In genomic region chr17:74253036-74253435, GRCh38 we compare ENCODE assay signal across 31 cellular contexts. TPM values are rescaled to one million over a fixed set of nuclear protein-coding genes. Genes with fewer than 3 reads are reported as not detected.
"Had no signal": no experiment of that assay in that cellular context is flagged by ENCODE, and none has a peak within 500 bp of the region (broad histone marks: within the 10 kb centered on the region; RNA-seq: fewer than 3 reads in every experiment).

No MANE protein-coding gene starts in this region.

- H3K27ac Mint-ChIP-seq: activated CD4-positive, alpha-beta memory T cell treated with anti-CD3 and anti-CD28 coated beads for 36 hours; activated CD4-positive, alpha-beta T cell treated with anti-CD3 and anti-CD28 coated beads for 36 hours; activated CD4-positive, alpha-beta T cell treated with anti-CD3 and anti-CD28 coated beads, Interleukin-2, amount 10 ng/mL, durations not matched to agents 24 days and 14 days; activated CD8-positive, alpha-beta T cell treated with anti-CD3 and anti-CD28 coated beads, Interleukin-2, amount 10 ng/mL, durations not matched to agents 7 days and 5 days; activated naive CD4-positive, alpha-beta T cell treated with anti-CD3 and anti-CD28 coated beads, Interleukin-2, amount 10 ng/mL, durations not matched to agents 7 days and 5 days; activated naive CD8-positive, alpha-beta T cell treated with anti-CD3 and anti-CD28 coated beads, Interleukin-2, amount 10 ng/mL, durations not matched to agents 7 days and 5 days; activated T-helper 1 cell treated with anti-CD3 and anti-CD28 coated beads, Interleukin-12 subunit alpha, Interleukin-12 subunit beta, Interleukin-2, Interleukin-4 antibody, amounts not matched to agents 30 ng/mL and 10 ng/mL and 1 ng/mL, durations not matched to agents 14 hours and 24 hours and 36 hours; dendritic cell treated with granulocyte-macrophage colony-stimulating factor and Interleukin-4, amounts not matched to agents 40 ng/mL and 50 ng/mL, for 4 days had no signal

- H3K4me1 ChIP-seq: foreskin keratinocyte, gastrocnemius medialis had no signal

- H3K27me3 Mint-ChIP-seq: activated CD4-positive, alpha-beta memory T cell treated with anti-CD3 and anti-CD28 coated beads for 36 hours; activated CD4-positive, alpha-beta T cell treated with anti-CD3 and anti-CD28 coated beads for 36 hours; activated CD4-positive, alpha-beta T cell treated with anti-CD3 and anti-CD28 coated beads, Interleukin-2, amount 10 ng/mL, durations not matched to agents 24 days and 14 days; activated CD8-positive, alpha-beta memory T cell treated with anti-CD3 and anti-CD28 coated beads, Interleukin-2, amount 10 ng/mL, durations not matched to agents 7 days and 5 days; activated naive CD8-positive, alpha-beta T cell treated with anti-CD3 and anti-CD28 coated beads, Interleukin-2, amount 10 ng/mL, durations not matched to agents 7 days and 5 days; central memory CD8-positive, alpha-beta T cell; dendritic cell treated with granulocyte-macrophage colony-stimulating factor and Interleukin-4, amounts not matched to agents 40 ng/mL and 50 ng/mL, for 4 days; effector memory CD8-positive, alpha-beta T cell had no signal

- H3K4me1 Mint-ChIP-seq: activated CD4-positive, alpha-beta T cell treated with anti-CD3 and anti-CD28 coated beads for 36 hours; activated CD4-positive, alpha-beta T cell treated with anti-CD3 and anti-CD28 coated beads, Interleukin-2, amount 10 ng/mL, durations not matched to agents 24 days and 14 days; activated naive CD4-positive, alpha-beta T cell treated with anti-CD3 and anti-CD28 coated beads, Interleukin-2, amount 10 ng/mL, durations not matched to agents 7 days and 5 days had no signal

- H3K36me3 Mint-ChIP-seq: activated CD8-positive, alpha-beta memory T cell treated with anti-CD3 and anti-CD28 coated beads, Interleukin-2, amount 10 ng/mL, durations not matched to agents 7 days and 5 days; activated naive CD4-positive, alpha-beta T cell treated with anti-CD3 and anti-CD28 coated beads, Interleukin-2, amount 10 ng/mL, durations not matched to agents 7 days and 5 days; activated naive CD4-positive, alpha-beta T cell treated with anti-CD3 and anti-CD28 coated beads, Interleukin-2, amount 50 U/mL, for 72 hours; activated naive CD8-positive, alpha-beta T cell treated with anti-CD3 and anti-CD28 coated beads, Interleukin-2, amount 10 ng/mL, durations not matched to agents 7 days and 5 days had no signal

- DNase-seq: activated CD4-positive, alpha-beta memory T cell treated with anti-CD3 and anti-CD28 coated beads for 36 hours; activated CD4-positive, alpha-beta T cell treated with anti-CD3 and anti-CD28 coated beads for 36 hours; activated CD4-positive, alpha-beta T cell treated with anti-CD3 and anti-CD28 coated beads, Interleukin-2, amount 10 ng/mL, durations not matched to agents 24 days and 14 days; activated CD4-positive, CD25-positive, alpha-beta regulatory T cell; activated CD4-positive, CD25-positive, alpha-beta regulatory T cell treated with anti-CD3 and anti-CD28 coated beads, Interleukin-2, amount 50 U/mL, for 72 hours; activated CD8-positive, alpha-beta memory T cell treated with anti-CD3 and anti-CD28 coated beads, Interleukin-2, amount 10 ng/mL, durations not matched to agents 7 days and 5 days; activated CD8-positive, alpha-beta memory T cell treated with anti-CD3 and anti-CD28 coated beads, Interleukin-2, amount 50 U/mL, for 4 hours; activated CD8-positive, alpha-beta T cell treated with anti-CD3 and anti-CD28 coated beads, Interleukin-2, amount 10 ng/mL, durations not matched to agents 7 days and 5 days; activated gamma-delta T cell; activated naive CD4-positive, alpha-beta T cell; activated naive CD4-positive, alpha-beta T cell treated with anti-CD3 and anti-CD28 coated beads, Interleukin-2, amount 10 ng/mL, durations not matched to agents 7 days and 5 days; activated naive CD8-positive, alpha-beta T cell treated with anti-CD3 and anti-CD28 coated beads, Interleukin-2, amount 10 ng/mL, durations not matched to agents 7 days and 5 days; activated T-cell treated with anti-CD3 and anti-CD28 coated beads, Interleukin-2, amount 50 U/mL, for 1 hour; activated T-cell treated with anti-CD3 and anti-CD28 coated beads, Interleukin-2, amount 50 U/mL, for 48 hours; amniotic stem cell; anterior cingulate cortex; brain microvascular endothelial cell; effector CD4-positive, alpha-beta T cell; effector memory CD8-positive, alpha-beta T cell; foreskin keratinocyte; gastrocnemius medialis; T-helper 2 cell had no signal

- H3K9me3 Mint-ChIP-seq: activated CD4-positive, alpha-beta memory T cell treated with anti-CD3 and anti-CD28 coated beads for 36 hours; activated CD4-positive, alpha-beta T cell treated with anti-CD3 and anti-CD28 coated beads, Interleukin-2, amount 10 ng/mL, durations not matched to agents 24 days and 14 days; activated naive CD4-positive, alpha-beta T cell treated with anti-CD3 and anti-CD28 coated beads, Interleukin-2, amount 10 ng/mL, durations not matched to agents 7 days and 5 days; activated naive CD4-positive, alpha-beta T cell treated with anti-CD3 and anti-CD28 coated beads, Interleukin-2, amount 50 U/mL, for 72 hours; activated naive CD8-positive, alpha-beta T cell treated with anti-CD3 and anti-CD28 coated beads, Interleukin-2, amount 10 ng/mL, durations not matched to agents 7 days and 5 days; activated T-helper 1 cell treated with anti-CD3 and anti-CD28 coated beads, Interleukin-12 subunit alpha, Interleukin-12 subunit beta, Interleukin-2, Interleukin-4 antibody, amounts not matched to agents 30 ng/mL and 10 ng/mL and 1 ng/mL, durations not matched to agents 14 hours and 24 hours and 36 hours; central memory CD8-positive, alpha-beta T cell; dendritic cell treated with granulocyte-macrophage colony-stimulating factor and Interleukin-4, amounts not matched to agents 40 ng/mL and 50 ng/mL, for 4 days; effector memory CD8-positive, alpha-beta T cell had no signal

- H3K36me3 ChIP-seq: brain microvascular endothelial cell had no signal

- H3K9me3 ChIP-seq: esophagus muscularis mucosa, gastrocnemius medialis had no signal

- H3K27me3 ChIP-seq: brain microvascular endothelial cell, esophagus muscularis mucosa, foreskin keratinocyte, gastrocnemius medialis had no signal

- H3K4me3 ChIP-seq: coronary artery, esophagus muscularis mucosa, gastrocnemius medialis had no signal

- ATAC-seq: activated CD4-positive, alpha-beta T cell treated with anti-CD3 and anti-CD28 coated beads for 36 hours; activated CD8-positive, alpha-beta memory T cell treated with anti-CD3 and anti-CD28 coated beads, Interleukin-2, amount 10 ng/mL, durations not matched to agents 7 days and 5 days; activated CD8-positive, alpha-beta T cell treated with anti-CD3 and anti-CD28 coated beads, Interleukin-2, amount 10 ng/mL, durations not matched to agents 7 days and 5 days; activated naive CD4-positive, alpha-beta T cell treated with anti-CD3 and anti-CD28 coated beads, Interleukin-2, amount 50 U/mL, for 72 hours; effector memory CD8-positive, alpha-beta T cell; foreskin keratinocyte; gastrocnemius medialis had no signal

- H3K27ac ChIP-seq: brain microvascular endothelial cell, coronary artery, esophagus muscularis mucosa, foreskin keratinocyte, gastrocnemius medialis had no signal

- H3K4me3 Mint-ChIP-seq: activated CD4-positive, alpha-beta memory T cell treated with anti-CD3 and anti-CD28 coated beads for 36 hours; activated CD4-positive, alpha-beta T cell treated with anti-CD3 and anti-CD28 coated beads for 36 hours; activated CD4-positive, alpha-beta T cell treated with anti-CD3 and anti-CD28 coated beads, Interleukin-2, amount 10 ng/mL, durations not matched to agents 24 days and 14 days; activated CD8-positive, alpha-beta memory T cell treated with anti-CD3 and anti-CD28 coated beads, Interleukin-2, amount 10 ng/mL, durations not matched to agents 7 days and 5 days; activated CD8-positive, alpha-beta T cell treated with anti-CD3 and anti-CD28 coated beads, Interleukin-2, amount 10 ng/mL, durations not matched to agents 7 days and 5 days; activated naive CD4-positive, alpha-beta T cell treated with anti-CD3 and anti-CD28 coated beads, Interleukin-2, amount 10 ng/mL, durations not matched to agents 7 days and 5 days; activated naive CD8-positive, alpha-beta T cell treated with anti-CD3 and anti-CD28 coated beads, Interleukin-2, amount 10 ng/mL, durations not matched to agents 7 days and 5 days; activated T-helper 1 cell treated with anti-CD3 and anti-CD28 coated beads, Interleukin-12 subunit alpha, Interleukin-12 subunit beta, Interleukin-2, Interleukin-4 antibody, amounts not matched to agents 30 ng/mL and 10 ng/mL and 1 ng/mL, durations not matched to agents 14 hours and 24 hours and 36 hours; central memory CD8-positive, alpha-beta T cell; dendritic cell treated with granulocyte-macrophage colony-stimulating factor and Interleukin-4, amounts not matched to agents 40 ng/mL and 50 ng/mL, for 4 days; effector memory CD8-positive, alpha-beta T cell had no signal

RNA-seq across cellular contexts. Expression of gene DNAI2, which starts 21.0 kb away (rescaled TPM):
- total RNA-seq: astrocyte, bronchial epithelial cell, cardiac septum, esophagus muscularis mucosa, foreskin keratinocyte, gastrocnemius medialis had no signal
- polyA plus RNA-seq: foreskin keratinocyte had no signal
